In the genomic region with DNA sequence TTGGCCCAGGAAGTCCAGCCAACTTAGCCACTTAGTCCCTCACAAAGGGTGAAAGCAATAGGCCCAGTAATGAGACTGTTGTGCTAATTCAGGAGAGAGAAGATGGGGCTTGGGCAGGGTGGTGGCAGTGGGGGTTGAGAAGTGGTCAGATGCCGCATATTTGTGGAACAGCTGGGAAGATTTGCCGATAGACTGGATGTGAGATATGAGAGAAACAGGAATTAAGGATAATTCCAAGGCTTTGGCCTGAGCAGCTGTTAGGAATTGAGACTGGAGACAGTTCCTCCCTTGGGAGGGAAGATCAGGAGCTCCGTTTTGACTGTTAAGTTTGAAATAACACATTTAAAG, we compare ENCODE assay signal across 11 cellular contexts.
A peak's percentile ranks its signal among the peaks of the same experiment; 100 is the strongest.
DNase-seq lines count a peak whose midpoint lies in the region; ATAC-seq and TF ChIP-seq lines count a peak whose summit lies in the region.
"Had no signal": no experiment of that assay in that cellular context is flagged by ENCODE, and none has a peak within 500 bp of the region (broad histone marks: within the 10 kb centered on the region; RNA-seq: fewer than 3 reads in every experiment).

No MANE protein-coding gene starts in this region.

- no peaks in the 10 kb centered on the region for H3K36me3 ChIP-seq in CD8-positive, alpha-beta memory T cell (ENCODE audit: insufficient read depth, low read length)
- H3K36me3 ChIP-seq in PC-9 (ENCODE audit: low read depth), result no peaks in the 10 kb centered on the region
- no peaks in the 10 kb centered on the region for H3K36me3 ChIP-seq in psoas muscle (ENCODE audit: insufficient read depth in 1 of 2, low read depth in 1 of 2)
- H3K36me3 ChIP-seq in mesendoderm (ENCODE audit: control insufficient read depth, insufficient read depth, low read length), result no peaks in the 10 kb centered on the region
- H3K36me3 ChIP-seq: uterus had no signal

- BruUV-seq in PC-9 (replicated peaks; lab: Mats Ljungman, UMichigan), result no TSS peak

- no peak overlapping the region for H3K27ac Mint-ChIP-seq in CD8-positive, alpha-beta memory T cell
- H3K27ac Mint-ChIP-seq: immature natural killer cell had no signal

- POLR2A ChIA-PET in CD8-positive, alpha-beta memory T cell (lab: Charles Lee), result no interaction called here
- POLR2A ChIA-PET in PC-9 (lab: Charles Lee; ENCODE audit: unreplicated experiment), result no interaction called here

- no peaks in the 10 kb centered on the region for H3K9me3 ChIP-seq in CD8-positive, alpha-beta memory T cell (ENCODE audit: low read length)
- H3K9me3 ChIP-seq in PC-9 (ENCODE audit: insufficient read depth, low read depth) (no peaks in the 10 kb centered on the region), psoas muscle (no peaks in the 10 kb centered on the region)
- H3K9me3 ChIP-seq: uterus had no signal

- WGBS in psoas muscle, 3 donors, result 12 to 14% (median 14%) methylated on average over 3 of the region's 3 CpGs
- no CpG with 5 or more reads among the region's 3 CpGs for WGBS in mesendoderm (ENCODE audit: extremely low coverage, insufficient coverage, low lambda C conversion rate)

- H3K4ac ChIP-seq in mesendoderm (ENCODE audit: low read depth, low read length), result no peak overlapping the region

- H3K4me2 ChIP-seq in PC-9 (peak overlapping the region; percentile 91), mesendoderm (ENCODE audit: low read length) (no peak overlapping the region)

- H2BK15ac ChIP-seq in mesendoderm (replicated peaks; ENCODE audit: low read depth), result no peak overlapping the region

- H3K27ac ChIP-seq in CD8-positive, alpha-beta memory T cell (ENCODE audit: low read depth, low read length), result peak overlapping the region; percentile 90
- peak overlapping the region; percentile 75; the same call in 1 of the 2 replicates for H3K27ac ChIP-seq in PC-9
- no peak overlapping the region for H3K27ac ChIP-seq in psoas muscle
- no peak overlapping the region for H3K27ac ChIP-seq in mesendoderm (ENCODE audit: low read depth, low read length)
- no peak overlapping the region for H3K27ac ChIP-seq in foreskin keratinocyte

- no peaks in the 10 kb centered on the region for H3K9me2 ChIP-seq in PC-9 (ENCODE audit: insufficient read depth)

- CTCF ChIA-PET in CD8-positive, alpha-beta memory T cell (lab: Charles Lee), result interaction anchor here (1.0 to 4.9 kb wide), 2 partner anchors 10 to 386 kb away, joined by 3 to 30 read pairs; partner anchors contain the start of gene TADA1
- CTCF ChIA-PET in PC-9 (lab: Charles Lee), result interaction anchor here (0.6 kb wide), 2 partner anchors 385 to 1226 kb away, joined by 3 to 6 read pairs; no protein-coding TSS in a partner anchor

- no peak overlapping the region for H3K23ac ChIP-seq in mesendoderm (ENCODE audit: low read length)

- ATAC-seq in GM21526 (IDR thresholded peaks at IDR 0.05; ENCODE audit: low FRiP score, unreplicated experiment) (peak; percentile 66), psoas muscle (peak in 1 of 4 donors; percentile 28), foreskin keratinocyte (no peak)

- peaks cover 9% of the 10 kb centered on the region for H3F3A ChIP-seq in PC-9 (ENCODE audit: insufficient read depth, low read depth)

- intact Hi-C loops in PC-9 (cut with micrococcal nuclease; ENCODE audit: unreplicated experiment), result no loop called here
- intact Hi-C loops in psoas muscle (cut with DNase I), result no loop called here

- no peak overlapping the region for H2BK5ac ChIP-seq in mesendoderm (ENCODE audit: low read length)

- peaks cover 0 to 7% (median 3%) of the 10 kb centered on the region in 3 donors for H3K36me3 Mint-ChIP-seq in CD8-positive, alpha-beta memory T cell

- H3K18ac ChIP-seq in mesendoderm (ENCODE audit: low read length), result no peak overlapping the region

- H2AFZ ChIP-seq in PC-9, result peak overlapping the region; percentile 96

- H3K9ac ChIP-seq in mesendoderm (ENCODE audit: low read length), result no peak overlapping the region

- peaks cover 0 to 3% (median 2%) of the 10 kb centered on the region in 5 donors for H3K9me3 Mint-ChIP-seq in CD8-positive, alpha-beta memory T cell

- H3K27me3 Mint-ChIP-seq in CD8-positive, alpha-beta memory T cell, result peaks cover 0 to 4% of the 10 kb centered on the region in 2 donors

- H3K4me1 Mint-ChIP-seq in CD8-positive, alpha-beta memory T cell, result peaks cover 6 to 25% (median 11%) of the 10 kb centered on the region in 3 donors

- H3K56ac ChIP-seq in mesendoderm (ENCODE audit: low read length), result no peak overlapping the region

- no peak overlapping the region for H2BK120ac ChIP-seq in mesendoderm (ENCODE audit: low read depth, low read length)

- TF ChIP-seq CTCF in PC-9 (conservative IDR thresholded peaks at IDR 0.05), result no peak
- TF ChIP-seq CTCF in psoas muscle (IDR thresholded peaks at IDR 0.05), result no peak
- TF ChIP-seq CTCF in foreskin keratinocyte (conservative IDR thresholded peaks at IDR 0.05), result no peak

- H4K8ac ChIP-seq in mesendoderm (ENCODE audit: low read depth, low read length), result no peak overlapping the region

- H2AK5ac ChIP-seq in mesendoderm (ENCODE audit: low read length), result no peak overlapping the region

- H3K4me1 ChIP-seq in CD8-positive, alpha-beta memory T cell (ENCODE audit: insufficient read depth, low read length), result peaks cover 25% of the 10 kb centered on the region
- H3K4me1 ChIP-seq in PC-9 (replicated peaks; ENCODE audit: insufficient read depth) (peaks cover 12% of the 10 kb centered on the region), psoas muscle (no peaks in the 10 kb centered on the region), mesendoderm (ENCODE audit: control insufficient read depth, low read depth, low read length) (no peaks in the 10 kb centered on the region), foreskin keratinocyte (no peaks in the 10 kb centered on the region)
- H3K4me1 ChIP-seq: uterus had no signal

- no peaks in the 10 kb centered on the region for H3K79me2 ChIP-seq in PC-9 (ENCODE audit: low read depth)
- H3K79me2 ChIP-seq in mesendoderm (ENCODE audit: control insufficient read depth, insufficient read depth, low read length), result no peaks in the 10 kb centered on the region

- H4K5ac ChIP-seq in mesendoderm (ENCODE audit: low read length), result no peak overlapping the region

- H3K4me3 Mint-ChIP-seq in CD8-positive, alpha-beta memory T cell, result no peak overlapping the region
- H3K4me3 Mint-ChIP-seq: immature natural killer cell had no signal

- H4K20me1 ChIP-seq in PC-9 (ENCODE audit: insufficient read depth), result no peaks in the 10 kb centered on the region

- H3K79me1 ChIP-seq in mesendoderm (ENCODE audit: low read length), result no peaks in the 10 kb centered on the region

- H3K4me3 ChIP-seq in CD8-positive, alpha-beta memory T cell (ENCODE audit: low read length), result peak overlapping the region; percentile 89
- peak overlapping the region; percentile 85; the same call in 1 of the 2 replicates for H3K4me3 ChIP-seq in PC-9
- H3K4me3 ChIP-seq in psoas muscle, result peak overlapping the region; percentile 60
- H3K4me3 ChIP-seq in mesendoderm (ENCODE audit: low read length), result no peak overlapping the region

- no peaks in the 10 kb centered on the region for H3K27me3 ChIP-seq in CD8-positive, alpha-beta memory T cell (ENCODE audit: insufficient read depth, low read length, poor library complexity, severe bottlenecking)
- H3K27me3 ChIP-seq in PC-9 (ENCODE audit: insufficient read depth, low read depth) (no peaks in the 10 kb centered on the region), psoas muscle (ENCODE audit: insufficient read depth in 3 of 3, low read length in 2 of 3) (no peaks in the 10 kb centered on the region), mesendoderm (ENCODE audit: insufficient read depth, low read length, poor library complexity) (no peaks in the 10 kb centered on the region), foreskin keratinocyte (no peaks in the 10 kb centered on the region)
- H3K27me3 ChIP-seq: uterus had no signal

- DNase-seq in CD8-positive, alpha-beta memory T cell, result no peak
- DNase-seq in PC-9 (no peak), psoas muscle (no peak), mesendoderm (no peak), foreskin keratinocyte (no peak), COLO668 (lab: John Stamatoyannopoulos, UW; ENCODE audit: unreplicated experiment) (no peak)
- DNase-seq in stimulated activated CD4-positive, alpha-beta T cell treated with anti-CD3 and anti-CD28 coated beads, Interleukin-1b, Interleukin-23, amount 100 ng/mL, for 48 hours, result no peak
- DNase-seq: occipital lobe had no signal

Comparison
In these comparisons a context has a peak if more than half of its experiments do, and no peak if none do; other contexts are left out.
1. H3K27ac ChIP-seq: peak in CD8-positive, alpha-beta memory T cell (single experiment) and PC-9 (single experiment); none in psoas muscle (single experiment), mesendoderm (single experiment) and foreskin keratinocyte (single experiment).